Comparison of ENCODE assay signal across 1 cellular context in the genomic region with DNA sequence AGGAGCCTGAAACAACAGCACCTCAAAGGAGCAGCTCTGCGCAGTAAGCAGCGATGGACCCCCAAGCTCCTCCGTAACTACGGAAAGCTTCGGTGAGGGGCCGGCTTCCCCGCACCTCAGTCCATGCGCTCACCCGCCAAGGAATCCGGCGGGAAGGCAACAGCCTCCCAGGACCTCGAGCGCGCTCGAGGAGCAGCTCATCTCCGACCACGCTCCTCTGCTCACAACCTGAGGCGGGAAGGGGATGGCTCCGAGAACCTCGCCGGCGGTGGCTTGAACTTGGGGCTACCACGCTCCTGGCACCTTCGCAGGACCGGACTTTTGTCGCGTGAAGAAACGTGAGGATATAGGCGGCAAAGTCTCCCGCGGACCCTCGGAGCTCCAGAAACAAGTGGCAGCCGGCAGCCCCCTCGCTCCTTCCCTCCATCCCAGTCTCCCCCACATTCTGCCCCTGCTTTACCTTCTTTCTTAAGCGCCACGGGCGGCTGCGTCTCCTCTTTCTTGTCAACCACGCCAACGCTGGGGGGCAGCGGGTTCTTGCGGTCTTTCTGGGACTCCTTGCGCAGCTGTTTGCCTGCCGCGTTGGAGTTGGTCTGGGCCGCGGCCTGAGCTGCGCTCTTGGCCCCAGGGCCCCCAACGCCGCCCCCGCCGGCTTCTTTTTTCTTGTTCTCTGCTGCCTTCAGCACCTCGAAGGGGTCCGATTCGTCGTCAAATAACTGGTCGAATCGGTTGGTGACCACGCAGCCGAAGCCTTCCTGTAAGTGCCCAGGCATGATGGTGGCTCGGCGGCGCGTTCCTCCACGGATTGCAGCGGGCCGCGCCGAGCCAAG.
A peak's percentile ranks its signal among the peaks of the same experiment; 100 is the strongest.
TF ChIP-seq lines count a peak whose summit lies in the region.

No MANE protein-coding gene starts in this region.

TF ChIP-seq in K562, 482 proteins besides CTCF, POLR2A, EP300 and RAD21 (continued from another document and continues in another):
- TF ChIP-seq, protein P1, sequence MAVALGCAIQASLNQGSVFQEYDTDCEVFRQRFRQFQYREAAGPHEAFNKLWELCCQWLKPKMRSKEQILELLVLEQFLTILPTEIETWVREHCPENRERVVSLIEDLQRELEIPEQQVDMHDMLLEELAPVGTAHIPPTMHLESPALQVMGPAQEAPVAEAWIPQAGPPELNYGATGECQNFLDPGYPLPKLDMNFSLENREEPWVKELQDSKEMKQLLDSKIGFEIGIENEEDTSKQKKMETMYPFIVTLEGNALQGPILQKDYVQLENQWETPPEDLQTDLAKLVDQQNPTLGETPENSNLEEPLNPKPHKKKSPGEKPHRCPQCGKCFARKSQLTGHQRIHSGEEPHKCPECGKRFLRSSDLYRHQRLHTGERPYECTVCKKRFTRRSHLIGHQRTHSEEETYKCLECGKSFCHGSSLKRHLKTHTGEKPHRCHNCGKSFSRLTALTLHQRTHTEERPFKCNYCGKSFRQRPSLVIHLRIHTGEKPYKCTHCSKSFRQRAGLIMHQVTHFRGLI (CRISPR knock-in tag; IDR thresholded peaks at IDR 0.05), result no peak
- TF ChIP-seq HCFC1 (IDR thresholded peaks at IDR 0.05; ENCODE audit: low read depth, low read length) (no peak), ZNF830 (CRISPR knock-in tag; IDR thresholded peaks at IDR 0.05) (no peak), SRSF1 (IDR thresholded peaks at IDR 0.05; ENCODE audit: low read depth, low read length) (peak; percentile 95), RBM39 (optimal IDR thresholded peaks at IDR 0.05; ENCODE audit: low read depth, low read length) (no peak), PTBP1 (IDR thresholded peaks at IDR 0.05; ENCODE audit: low read depth, low read length) (no peak; the same call in 1 of the 2 replicates), CBX3 (IDR thresholded peaks at IDR 0.05; ENCODE audit: borderline replicate concordance in 1 of 2, low read length in 2 of 2) (no peak), LCOR (CRISPR knock-in tag; IDR thresholded peaks at IDR 0.05) (0 out of 2 replicates have a peak, but pooled peaks have one; percentile 24), PHF8 (IDR thresholded peaks at IDR 0.05; ENCODE audit: borderline replicate concordance, low read length) (peak; percentile 31; the same call in 1 of the 2 replicates), SIX5 (IDR thresholded peaks at IDR 0.05; ENCODE audit: borderline replicate concordance in 1 of 2, insufficient read depth in 1 of 2, low read depth in 1 of 2, low read length in 2 of 2) (no peak), ZFP30 (CRISPR knock-in tag; IDR thresholded peaks at IDR 0.05; ENCODE audit: borderline replicate concordance) (no peak), KLF1 (tag; IDR thresholded peaks at IDR 0.05) (no peak), PCBP1 (IDR thresholded peaks at IDR 0.05; ENCODE audit: low read depth, low read length, poor library complexity, severe bottlenecking) (peak; percentile 63), POU5F1 (IDR thresholded peaks at IDR 0.05; ENCODE audit: borderline replicate concordance, low read depth, low read length, partially characterized antibody) (no peak), THAP12 (CRISPR knock-in tag; IDR thresholded peaks at IDR 0.05) (no peak), ZFP91 (CRISPR knock-in tag; IDR thresholded peaks at IDR 0.05) (no peak), GTF2A2 (tag; IDR thresholded peaks at IDR 0.05) (no peak), CREB1 (IDR thresholded peaks at IDR 0.05) (no peak), CREB1 (CRISPR knock-in tag; IDR thresholded peaks at IDR 0.05) (no peak), NFATC3 (IDR thresholded peaks at IDR 0.05) (no peak), ZC3H4 (CRISPR knock-in tag; IDR thresholded peaks at IDR 0.05; ENCODE audit: borderline replicate concordance) (peak; percentile 37; the same call in 1 of the 2 replicates), ZNF134 (CRISPR knock-in tag; conservative IDR thresholded peaks at IDR 0.05) (no peak), CHD1 (IDR thresholded peaks at IDR 0.05; ENCODE audit: low read length) (peak; percentile 97), BHLHE40 (IDR thresholded peaks at IDR 0.05; ENCODE audit: low read length) (0 out of 2 replicates have a peak, but pooled peaks have one; percentile 13), SAFB (IDR thresholded peaks at IDR 0.05; ENCODE audit: borderline replicate concordance, low read depth, low read length) (0 out of 2 replicates have a peak, but pooled peaks have one; percentile 9), ZFX (CRISPR knock-in tag; IDR thresholded peaks at IDR 0.05) (peak; percentile 80; the same call in 1 of the 2 replicates), HEY1 (CRISPR knock-in tag; IDR thresholded peaks at IDR 0.05; ENCODE audit: borderline replicate concordance) (no peak), DNMT1 (IDR thresholded peaks at IDR 0.05) (no peak), ZNF583 (CRISPR knock-in tag; IDR thresholded peaks at IDR 0.05) (no peak), PTTG1 (tag; IDR thresholded peaks at IDR 0.05; ENCODE audit: low read depth) (no peak), CTBP1 (IDR thresholded peaks at IDR 0.05; ENCODE audit: borderline replicate concordance) (0 out of 2 replicates have a peak, but pooled peaks have one; percentile 11), TAF7 (tag; IDR thresholded peaks at IDR 0.05) (peak; percentile 97), TCF15 (CRISPR knock-in tag; IDR thresholded peaks at IDR 0.05) (no peak), SP1 (CRISPR knock-in tag; IDR thresholded peaks at IDR 0.05) (no peak), JUN (IDR thresholded peaks at IDR 0.05; ENCODE audit: borderline replicate concordance, low read depth, low read length) (no peak), JUN (CRISPR knock-in tag; IDR thresholded peaks at IDR 0.05; ENCODE audit: borderline replicate concordance) (no peak), BRF1 (IDR thresholded peaks at IDR 0.05; ENCODE audit: borderline replicate concordance, extremely low read depth, insufficient read length) (no peak), KAT8 (IDR thresholded peaks at IDR 0.05; ENCODE audit: low read depth) (peak; percentile 67; the same call in 1 of the 2 replicates), NFYB (IDR thresholded peaks at IDR 0.05; ENCODE audit: extremely low read depth, insufficient read length) (no peak), ZBTB1 (CRISPR knock-in tag; IDR thresholded peaks at IDR 0.05; ENCODE audit: borderline replicate concordance, low read depth) (0 out of 2 replicates have a peak, but pooled peaks have one; percentile 64), SMAD4 (CRISPR knock-in tag; conservative IDR thresholded peaks at IDR 0.05) (no peak), CXXC5 (CRISPR knock-in tag; IDR thresholded peaks at IDR 0.05) (no peak), BRD9 (IDR thresholded peaks at IDR 0.05; ENCODE audit: low read depth, partially characterized antibody) (peak; percentile 84), CBX2 (IDR thresholded peaks at IDR 0.05; ENCODE audit: insufficient read depth, low read length, poor library complexity, severe bottlenecking) (no peak), NR2C1 (IDR thresholded peaks at IDR 0.05) (no peak), NR2C1 (tag; IDR thresholded peaks at IDR 0.05) (no peak)
- TF ChIP-seq, protein P2, sequence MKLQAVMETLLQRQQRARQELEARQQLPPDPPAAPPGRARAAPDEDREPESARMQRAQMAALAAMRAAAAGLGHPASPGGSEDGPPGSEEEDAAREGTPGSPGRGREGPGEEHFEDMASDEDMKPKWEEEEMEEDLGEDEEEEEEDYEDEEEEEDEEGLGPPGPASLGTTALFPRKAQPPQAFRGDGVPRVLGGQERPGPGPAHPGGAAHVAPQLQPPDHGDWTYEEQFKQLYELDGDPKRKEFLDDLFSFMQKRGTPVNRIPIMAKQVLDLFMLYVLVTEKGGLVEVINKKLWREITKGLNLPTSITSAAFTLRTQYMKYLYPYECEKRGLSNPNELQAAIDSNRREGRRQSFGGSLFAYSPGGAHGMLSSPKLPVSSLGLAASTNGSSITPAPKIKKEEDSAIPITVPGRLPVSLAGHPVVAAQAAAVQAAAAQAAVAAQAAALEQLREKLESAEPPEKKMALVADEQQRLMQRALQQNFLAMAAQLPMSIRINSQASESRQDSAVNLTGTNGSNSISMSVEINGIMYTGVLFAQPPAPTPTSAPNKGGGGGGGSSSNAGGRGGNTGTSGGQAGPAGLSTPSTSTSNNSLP (IDR thresholded peaks at IDR 0.05; ENCODE audit: borderline replicate concordance, low read depth, low read length), result no peak
- TF ChIP-seq, protein P3, sequence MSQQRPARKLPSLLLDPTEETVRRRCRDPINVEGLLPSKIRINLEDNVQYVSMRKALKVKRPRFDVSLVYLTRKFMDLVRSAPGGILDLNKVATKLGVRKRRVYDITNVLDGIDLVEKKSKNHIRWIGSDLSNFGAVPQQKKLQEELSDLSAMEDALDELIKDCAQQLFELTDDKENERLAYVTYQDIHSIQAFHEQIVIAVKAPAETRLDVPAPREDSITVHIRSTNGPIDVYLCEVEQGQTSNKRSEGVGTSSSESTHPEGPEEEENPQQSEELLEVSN (IDR thresholded peaks at IDR 0.05; ENCODE audit: borderline replicate concordance in 1 of 2, extremely low read depth in 1 of 2, insufficient read depth in 1 of 2, insufficient read length in 1 of 2, low read depth in 1 of 2, low read length in 1 of 2, poor library complexity in 1 of 2, severe bottlenecking in 1 of 2), result peak; percentile 76 to 91
- TF ChIP-seq, protein P4, sequence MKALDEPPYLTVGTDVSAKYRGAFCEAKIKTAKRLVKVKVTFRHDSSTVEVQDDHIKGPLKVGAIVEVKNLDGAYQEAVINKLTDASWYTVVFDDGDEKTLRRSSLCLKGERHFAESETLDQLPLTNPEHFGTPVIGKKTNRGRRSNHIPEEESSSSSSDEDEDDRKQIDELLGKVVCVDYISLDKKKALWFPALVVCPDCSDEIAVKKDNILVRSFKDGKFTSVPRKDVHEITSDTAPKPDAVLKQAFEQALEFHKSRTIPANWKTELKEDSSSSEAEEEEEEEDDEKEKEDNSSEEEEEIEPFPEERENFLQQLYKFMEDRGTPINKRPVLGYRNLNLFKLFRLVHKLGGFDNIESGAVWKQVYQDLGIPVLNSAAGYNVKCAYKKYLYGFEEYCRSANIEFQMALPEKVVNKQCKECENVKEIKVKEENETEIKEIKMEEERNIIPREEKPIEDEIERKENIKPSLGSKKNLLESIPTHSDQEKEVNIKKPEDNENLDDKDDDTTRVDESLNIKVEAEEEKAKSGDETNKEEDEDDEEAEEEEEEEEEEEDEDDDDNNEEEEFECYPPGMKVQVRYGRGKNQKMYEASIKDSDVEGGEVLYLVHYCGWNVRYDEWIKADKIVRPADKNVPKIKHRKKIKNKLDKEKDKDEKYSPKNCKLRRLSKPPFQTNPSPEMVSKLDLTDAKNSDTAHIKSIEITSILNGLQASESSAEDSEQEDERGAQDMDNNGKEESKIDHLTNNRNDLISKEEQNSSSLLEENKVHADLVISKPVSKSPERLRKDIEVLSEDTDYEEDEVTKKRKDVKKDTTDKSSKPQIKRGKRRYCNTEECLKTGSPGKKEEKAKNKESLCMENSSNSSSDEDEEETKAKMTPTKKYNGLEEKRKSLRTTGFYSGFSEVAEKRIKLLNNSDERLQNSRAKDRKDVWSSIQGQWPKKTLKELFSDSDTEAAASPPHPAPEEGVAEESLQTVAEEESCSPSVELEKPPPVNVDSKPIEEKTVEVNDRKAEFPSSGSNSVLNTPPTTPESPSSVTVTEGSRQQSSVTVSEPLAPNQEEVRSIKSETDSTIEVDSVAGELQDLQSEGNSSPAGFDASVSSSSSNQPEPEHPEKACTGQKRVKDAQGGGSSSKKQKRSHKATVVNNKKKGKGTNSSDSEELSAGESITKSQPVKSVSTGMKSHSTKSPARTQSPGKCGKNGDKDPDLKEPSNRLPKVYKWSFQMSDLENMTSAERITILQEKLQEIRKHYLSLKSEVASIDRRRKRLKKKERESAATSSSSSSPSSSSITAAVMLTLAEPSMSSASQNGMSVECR (CRISPR knock-in tag; IDR thresholded peaks at IDR 0.05), result no peak
- TF ChIP-seq, protein P5, sequence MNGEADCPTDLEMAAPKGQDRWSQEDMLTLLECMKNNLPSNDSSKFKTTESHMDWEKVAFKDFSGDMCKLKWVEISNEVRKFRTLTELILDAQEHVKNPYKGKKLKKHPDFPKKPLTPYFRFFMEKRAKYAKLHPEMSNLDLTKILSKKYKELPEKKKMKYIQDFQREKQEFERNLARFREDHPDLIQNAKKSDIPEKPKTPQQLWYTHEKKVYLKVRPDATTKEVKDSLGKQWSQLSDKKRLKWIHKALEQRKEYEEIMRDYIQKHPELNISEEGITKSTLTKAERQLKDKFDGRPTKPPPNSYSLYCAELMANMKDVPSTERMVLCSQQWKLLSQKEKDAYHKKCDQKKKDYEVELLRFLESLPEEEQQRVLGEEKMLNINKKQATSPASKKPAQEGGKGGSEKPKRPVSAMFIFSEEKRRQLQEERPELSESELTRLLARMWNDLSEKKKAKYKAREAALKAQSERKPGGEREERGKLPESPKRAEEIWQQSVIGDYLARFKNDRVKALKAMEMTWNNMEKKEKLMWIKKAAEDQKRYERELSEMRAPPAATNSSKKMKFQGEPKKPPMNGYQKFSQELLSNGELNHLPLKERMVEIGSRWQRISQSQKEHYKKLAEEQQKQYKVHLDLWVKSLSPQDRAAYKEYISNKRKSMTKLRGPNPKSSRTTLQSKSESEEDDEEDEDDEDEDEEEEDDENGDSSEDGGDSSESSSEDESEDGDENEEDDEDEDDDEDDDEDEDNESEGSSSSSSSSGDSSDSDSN (IDR thresholded peaks at IDR 0.05; ENCODE audit: borderline replicate concordance in 1 of 2, low read depth in 2 of 2, low read length in 2 of 2), result 0 out of 4 replicates have a peak, but pooled peaks of 1 of the 2 experiments have one; percentile 1
